14 cellular contexts compared by ENCODE assay signal in the genomic region with DNA sequence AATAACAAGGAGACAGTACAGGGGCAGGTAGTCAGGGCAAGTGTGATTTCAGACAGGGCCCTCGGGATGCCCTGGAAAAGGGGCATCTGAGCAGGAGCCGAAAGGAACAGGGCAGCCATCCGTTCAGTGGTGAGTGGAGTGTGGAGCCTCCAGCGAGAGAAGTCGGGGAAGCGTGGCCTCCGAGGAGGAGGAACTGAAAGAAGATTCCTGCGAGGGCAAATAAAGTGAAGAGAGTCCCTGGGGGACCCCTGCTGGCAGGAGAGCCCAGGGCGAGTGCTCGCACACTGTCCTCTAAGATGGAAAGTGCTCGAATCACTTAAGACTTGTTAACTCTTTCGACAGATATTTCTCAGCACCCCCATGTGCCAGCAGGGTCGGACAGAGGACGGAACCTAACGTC. TPM values are rescaled to one million over a fixed set of nuclear protein-coding genes. Genes with fewer than 3 reads are reported as not detected.
DNase-seq lines count a peak whose midpoint lies in the region; ATAC-seq and TF ChIP-seq lines count a peak whose summit lies in the region.
"Had no signal": no experiment of that assay in that cellular context is flagged by ENCODE, and none has a peak within 500 bp of the region (broad histone marks: within the 10 kb centered on the region; RNA-seq: fewer than 3 reads in every experiment).

No MANE protein-coding gene starts in this region.

- no peak for TF ChIP-seq POLR2A in thyroid gland (IDR thresholded peaks at IDR 0.05)

- intact Hi-C loops in thyroid gland (cut with DNase I): no loop called here
- intact Hi-C loops in CD4-positive, alpha-beta T cell (cut with DNase I, micrococcal nuclease): no loop called here

- WGBS in thyroid gland, 2 donors: 31% methylated on average over 15 of the region's 15 CpGs

- H3K27me3 ChIP-seq in thyroid gland: no peaks in the 10 kb centered on the region
- no peaks in the 10 kb centered on the region for H3K27me3 ChIP-seq in CD4-positive, alpha-beta T cell (ENCODE audit: control insufficient read depth, insufficient read depth, low read length)

- TF ChIP-seq CTCF in thyroid gland (IDR thresholded peaks at IDR 0.05): no peak
- TF ChIP-seq CTCF in CD4-positive, alpha-beta T cell (IDR thresholded peaks at IDR 0.05): no peak

- peak overlapping the region; percentile 56 for H3K4me3 Mint-ChIP-seq in activated naive CD8-positive, alpha-beta T cell treated with anti-CD3 and anti-CD28 coated beads, Interleukin-2, amount 10 ng/mL, durations not matched to agents 7 days and 5 days
- H3K4me3 Mint-ChIP-seq in activated naive CD8-positive, alpha-beta T cell treated with anti-CD3 and anti-CD28 coated beads for 36 hours: no peak overlapping the region
- H3K4me3 Mint-ChIP-seq in CD4-positive, alpha-beta T cell: no peak overlapping the region

- POLR2A ChIA-PET in activated naive CD8-positive, alpha-beta T cell treated with anti-CD3 and anti-CD28 coated beads, Interleukin-2, amount 10 ng/mL, durations not matched to agents 7 days and 5 days (lab: Charles Lee): no interaction called here
- POLR2A ChIA-PET in CD4-positive, alpha-beta T cell (lab: Charles Lee): no interaction called here

- no peaks in the 10 kb centered on the region for H3K36me3 Mint-ChIP-seq in activated naive CD8-positive, alpha-beta T cell treated with anti-CD3 and anti-CD28 coated beads, Interleukin-2, amount 10 ng/mL, durations not matched to agents 7 days and 5 days
- no peaks in the 10 kb centered on the region for H3K36me3 Mint-ChIP-seq in activated naive CD8-positive, alpha-beta T cell treated with anti-CD3 and anti-CD28 coated beads for 36 hours
- H3K36me3 Mint-ChIP-seq in CD4-positive, alpha-beta T cell (ENCODE audit: low read depth): no peaks in the 10 kb centered on the region

- no peak overlapping the region for H3K27ac Mint-ChIP-seq in activated naive CD8-positive, alpha-beta T cell treated with anti-CD3 and anti-CD28 coated beads, Interleukin-2, amount 10 ng/mL, durations not matched to agents 7 days and 5 days
- no peak overlapping the region for H3K27ac Mint-ChIP-seq in activated naive CD8-positive, alpha-beta T cell treated with anti-CD3 and anti-CD28 coated beads for 36 hours
- H3K27ac Mint-ChIP-seq in CD4-positive, alpha-beta T cell: no peak overlapping the region

- ATAC-seq in activated naive CD8-positive, alpha-beta T cell treated with anti-CD3 and anti-CD28 coated beads, Interleukin-2, amount 10 ng/mL, durations not matched to agents 7 days and 5 days (ENCODE audit: low read depth): no peak
- no peak for ATAC-seq in HG02678 (IDR thresholded peaks at IDR 0.05; ENCODE audit: unreplicated experiment)
- no peak for ATAC-seq in CD4-positive, alpha-beta T cell (ENCODE audit: poor library complexity)
- ATAC-seq: heart left ventricle, mucosa of descending colon had no signal

- H3K4me1 Mint-ChIP-seq in activated naive CD8-positive, alpha-beta T cell treated with anti-CD3 and anti-CD28 coated beads, Interleukin-2, amount 10 ng/mL, durations not matched to agents 7 days and 5 days: peaks cover 3% of the 10 kb centered on the region
- H3K4me1 Mint-ChIP-seq in activated naive CD8-positive, alpha-beta T cell treated with anti-CD3 and anti-CD28 coated beads for 36 hours: no peaks in the 10 kb centered on the region
- peaks cover 5% of the 10 kb centered on the region for H3K4me1 Mint-ChIP-seq in CD4-positive, alpha-beta T cell (ENCODE audit: low read depth)

- no peak for DNase-seq in activated naive CD8-positive, alpha-beta T cell treated with anti-CD3 and anti-CD28 coated beads, Interleukin-2, amount 10 ng/mL, durations not matched to agents 7 days and 5 days
- DNase-seq in activated naive CD8-positive, alpha-beta T cell treated with anti-CD3 and anti-CD28 coated beads for 36 hours: no peak
- DNase-seq in SK-N-DZ (ENCODE audit: low spot score): peak; percentile 21
- peak; percentile 6 for DNase-seq in globus pallidus (ENCODE audit: low spot score)
- DNase-seq in thyroid gland: peak; percentile 56 to 58
- no peak for DNase-seq in CD4-positive, alpha-beta T cell
- DNase-seq in cortex of kidney (lab: John Stamatoyannopoulos, UW): no peak
- DNase-seq: activated T-cell treated with anti-CD3 and anti-CD28 coated beads, Interleukin-2, amount 50 U/mL, for 1 hour; heart left ventricle; NCI-H446 treated with DMSO at 0.1 percent for 48 hours; stimulated activated CD4-positive, alpha-beta T cell treated with anti-CD3 and anti-CD28 coated beads, Interleukin-15, amount 100 ng/mL, for 24 hours; stimulated activated naive CD4-positive, alpha-beta T cell had no signal

- no peaks in the 10 kb centered on the region for H3K36me3 ChIP-seq in thyroid gland
- H3K36me3 ChIP-seq: heart left ventricle had no signal

- no peaks in the 10 kb centered on the region for H3K4me1 ChIP-seq in thyroid gland
- H3K4me1 ChIP-seq: heart left ventricle had no signal

- no peak overlapping the region for H3K27ac ChIP-seq in thyroid gland
- no peak overlapping the region for H3K27ac ChIP-seq in CD4-positive, alpha-beta T cell (ENCODE audit: low read depth, low read length)
- H3K27ac ChIP-seq: heart left ventricle had no signal

- no peaks in the 10 kb centered on the region for H3K9me3 Mint-ChIP-seq in activated naive CD8-positive, alpha-beta T cell treated with anti-CD3 and anti-CD28 coated beads, Interleukin-2, amount 10 ng/mL, durations not matched to agents 7 days and 5 days
- H3K9me3 Mint-ChIP-seq in activated naive CD8-positive, alpha-beta T cell treated with anti-CD3 and anti-CD28 coated beads for 36 hours: no peaks in the 10 kb centered on the region
- H3K9me3 Mint-ChIP-seq in CD4-positive, alpha-beta T cell: no peaks in the 10 kb centered on the region

- CTCF ChIA-PET in CD4-positive, alpha-beta T cell (lab: Charles Lee): no interaction called here

- H3K27me3 Mint-ChIP-seq in activated naive CD8-positive, alpha-beta T cell treated with anti-CD3 and anti-CD28 coated beads, Interleukin-2, amount 10 ng/mL, durations not matched to agents 7 days and 5 days: peaks cover 13% of the 10 kb centered on the region
- peaks cover 9% of the 10 kb centered on the region for H3K27me3 Mint-ChIP-seq in activated naive CD8-positive, alpha-beta T cell treated with anti-CD3 and anti-CD28 coated beads for 36 hours
- H3K27me3 Mint-ChIP-seq in CD4-positive, alpha-beta T cell: peaks cover 18% of the 10 kb centered on the region

- H3K9me3 ChIP-seq in thyroid gland: no peaks in the 10 kb centered on the region
- no peaks in the 10 kb centered on the region for H3K9me3 ChIP-seq in CD4-positive, alpha-beta T cell (ENCODE audit: control insufficient read depth, low read length)
- H3K9me3 ChIP-seq: heart left ventricle, mucosa of descending colon had no signal

- no peak overlapping the region for H3K4me3 ChIP-seq in thyroid gland (replicated peaks in 1 of 3)
- H3K4me3 ChIP-seq: heart left ventricle, mucosa of descending colon had no signal

RNA-seq across cellular contexts. Expression of a gene that starts 3.5 kb away (rescaled TPM):
- total RNA-seq in activated naive CD8-positive, alpha-beta T cell treated with anti-CD3 and anti-CD28 coated beads, Interleukin-2, amount 10 ng/mL, durations not matched to agents 7 days and 5 days: 1 to 10 TPM; 1.6 to 2.0 TPM
- total RNA-seq in activated naive CD8-positive, alpha-beta T cell treated with anti-CD3 and anti-CD28 coated beads for 36 hours: under 1 TPM; 0.19 to 0.74 TPM
- not detected in 2 replicates for polyA plus RNA-seq in SK-N-DZ (2014; cell fraction: cytosol; rRNA removed)
- not detected in 2 replicates for polyA plus RNA-seq in SK-N-DZ (2014; cell fraction: nucleus; rRNA removed)
- not detected for total RNA-seq in thyroid gland
- not detected for total RNA-seq in CD4-positive, alpha-beta T cell
- polyA plus RNA-seq: heart left ventricle had no signal

Comparison
In these comparisons a context has a peak if more than half of its experiments do, and no peak if none do; other contexts are left out.
1. DNase-seq: peak in SK-N-DZ (single experiment), globus pallidus (single experiment) and thyroid gland (2 of 2); none in activated naive CD8-positive, alpha-beta T cell treated with anti-CD3 and anti-CD28 coated beads, Interleukin-2, amount 10 ng/mL, durations not matched to agents 7 days and 5 days (single experiment), activated naive CD8-positive, alpha-beta T cell treated with anti-CD3 and anti-CD28 coated beads for 36 hours (single experiment), CD4-positive, alpha-beta T cell (0 of 10) and cortex of kidney (single experiment).